In the genomic region with DNA sequence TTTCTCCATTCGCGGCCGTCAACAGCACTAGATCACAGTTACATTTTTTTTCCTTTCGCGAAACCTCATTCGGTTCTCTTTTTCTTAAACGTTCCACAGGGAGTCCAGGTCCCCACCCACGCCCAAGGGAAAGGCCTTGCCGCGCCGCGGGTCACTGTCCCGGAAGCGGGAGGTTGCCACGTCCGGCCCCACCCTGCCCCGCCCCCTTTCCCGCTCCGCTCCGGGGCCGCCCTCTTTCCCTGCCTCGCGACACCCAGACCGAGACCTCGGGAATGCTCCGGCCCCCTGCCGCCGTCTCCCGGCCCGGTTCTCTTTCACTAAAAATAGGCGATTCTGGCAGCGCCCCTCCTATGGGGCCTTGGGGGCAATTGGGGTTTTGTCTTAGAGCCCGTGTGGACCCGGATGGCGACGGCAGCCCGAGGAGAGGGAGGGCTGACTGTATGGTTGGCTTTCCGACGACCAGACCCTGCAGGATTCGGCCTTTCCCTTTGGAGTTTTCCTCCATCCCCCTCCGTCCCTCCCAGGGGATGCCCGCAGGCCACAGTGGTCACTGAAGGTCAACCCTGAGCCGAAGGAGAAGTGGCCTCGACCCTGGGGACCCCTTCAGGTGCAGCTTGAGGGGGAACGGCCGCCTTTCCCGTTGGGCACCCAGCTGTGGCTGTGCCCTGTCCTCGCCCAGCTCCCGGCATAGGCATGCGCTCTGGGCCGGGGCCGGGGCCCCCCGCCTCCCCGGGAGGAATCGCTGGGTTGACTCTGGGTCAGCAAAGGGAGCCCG, we compare ENCODE assay signal across 8 cellular contexts. TPM values are rescaled to one million over a fixed set of nuclear protein-coding genes. Genes with fewer than 3 reads are reported as not detected.
DNase-seq lines count a peak whose midpoint lies in the region; ATAC-seq lines count a peak whose summit lies in the region.

No MANE protein-coding gene starts in this region.

- peak overlapping the region; percentile 97 for H3K27ac Mint-ChIP-seq in T-helper 17 cell

- no peaks in the 10 kb centered on the region for H3K27me3 ChIP-seq in layer of hippocampus (ENCODE audit: control insufficient read depth, insufficient read depth, low read length)

- no peaks in the 10 kb centered on the region for H3K27me3 Mint-ChIP-seq in T-helper 17 cell

- peaks cover 5% of the 10 kb centered on the region for H3K36me3 Mint-ChIP-seq in T-helper 17 cell (ENCODE audit: low read depth)

- H3K27ac ChIP-seq in layer of hippocampus (ENCODE audit: low read depth, low read length), result peak overlapping the region; percentile 93

- ATAC-seq in GM18502 (IDR thresholded peaks at IDR 0.05; ENCODE audit: poor library complexity, unreplicated experiment) (peak; percentile 49), HG03039 (IDR thresholded peaks at IDR 0.05; ENCODE audit: unreplicated experiment) (peak; percentile 42), T-helper 17 cell (peak; percentile 25)

- H3K4me1 Mint-ChIP-seq in T-helper 17 cell, result peaks cover 63% of the 10 kb centered on the region

- no peaks in the 10 kb centered on the region for H3K9me3 ChIP-seq in T-helper 17 cell (ENCODE audit: control insufficient read depth, low read length, poor library complexity, severe bottlenecking)

- DNase-seq in T-helper 17 cell (peak; percentile 26 to 70 (median 69)), OCI-M2 (lab: John Stamatoyannopoulos, UW; ENCODE audit: unreplicated experiment) (no peak), COLO668 (lab: John Stamatoyannopoulos, UW; ENCODE audit: unreplicated experiment) (no peak)
- peak; percentile 61 for DNase-seq in central memory CD4-positive, alpha-beta T cell
- DNase-seq in stimulated activated CD4-positive, alpha-beta T cell treated with anti-CD3 and anti-CD28 coated beads, Interleukin-1b, Interleukin-23, amount 100 ng/mL, for 48 hours, result peak; percentile 82

- peak overlapping the region; percentile 96 for H3K4me3 Mint-ChIP-seq in T-helper 17 cell

RNA-seq across cellular contexts. Expression of a gene that starts 2.8 kb away (rescaled TPM):
- 1,000 to 10,000 TPM; 2,138 to 2,163 TPM for total RNA-seq in T-helper 17 cell

RNA-seq across cellular contexts. Expression of a gene that starts 14.5 kb away (rescaled TPM):
- 10 to 100 TPM; 32.2 to 34.6 TPM for total RNA-seq in T-helper 17 cell

RNA-seq across cellular contexts. Expression of a gene that starts 23.4 kb away (rescaled TPM):
- 10 to 100 TPM; 23.4 to 29.6 TPM for total RNA-seq in T-helper 17 cell

RNA-seq across cellular contexts. Expression of a gene that starts 41.5 kb away (rescaled TPM):
- 1 to 10 TPM; 2.2 to 3.5 TPM for total RNA-seq in T-helper 17 cell

Comparison
In these comparisons a context has a peak if more than half of its experiments do, and no peak if none do; other contexts are left out.
1. DNase-seq: peak in T-helper 17 cell (3 of 3), central memory CD4-positive, alpha-beta T cell (single experiment) and stimulated activated CD4-positive, alpha-beta T cell treated with anti-CD3 and anti-CD28 coated beads, Interleukin-1b, Interleukin-23, amount 100 ng/mL, for 48 hours (single experiment); none in OCI-M2 (single experiment) and COLO668 (single experiment).
2. Peak in every context shown above with its lines, with median percentiles within 50 percentile points of each other: ATAC-seq.